In the genomic region with DNA sequence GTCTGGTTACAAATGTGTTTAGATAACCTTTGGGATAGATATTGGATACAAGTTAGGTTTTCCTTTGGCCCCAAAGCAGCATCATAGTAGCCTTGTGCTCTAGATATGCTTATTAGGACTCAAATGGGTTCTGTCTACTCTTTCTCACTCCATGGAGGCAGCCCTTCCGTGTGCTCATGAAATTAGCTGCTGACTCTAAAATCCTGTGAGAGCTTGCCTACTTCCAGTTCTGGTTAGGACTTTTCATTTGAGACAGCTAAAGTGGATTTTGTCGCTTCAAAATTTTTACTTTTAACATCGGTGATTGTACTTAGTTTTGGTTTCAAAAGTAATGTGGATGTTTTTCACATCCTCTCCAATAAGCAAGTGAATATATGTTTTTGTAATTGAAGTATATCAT, we compare ENCODE assay signal across 8 cellular contexts. TPM values are rescaled to one million over a fixed set of nuclear protein-coding genes. Genes with fewer than 3 reads are reported as not detected.
A peak's percentile ranks its signal among the peaks of the same experiment; 100 is the strongest.
DNase-seq lines count a peak whose midpoint lies in the region; ATAC-seq lines count a peak whose summit lies in the region.

No MANE protein-coding gene starts in this region.

- ATAC-seq in activated CD4-positive, alpha-beta T cell treated with anti-CD3 and anti-CD28 coated beads for 36 hours = no peak

- H3K4me3 Mint-ChIP-seq in activated CD4-positive, alpha-beta T cell treated with anti-CD3 and anti-CD28 coated beads for 36 hours = peak overlapping the region; percentile 99

- H3K27ac ChIP-seq in angular gyrus (ENCODE audit: low read depth, low read length) = peak overlapping the region; percentile 65

- no peaks in the 10 kb centered on the region for H3K27me3 Mint-ChIP-seq in activated CD4-positive, alpha-beta T cell treated with anti-CD3 and anti-CD28 coated beads for 36 hours

- no peaks in the 10 kb centered on the region for H3K9me3 Mint-ChIP-seq in activated CD4-positive, alpha-beta T cell treated with anti-CD3 and anti-CD28 coated beads for 36 hours (ENCODE audit: low read depth)

- POLR2A ChIA-PET in activated CD4-positive, alpha-beta T cell treated with anti-CD3 and anti-CD28 coated beads for 36 hours (lab: Charles Lee) = interaction anchor here (0.6 to 3.0 kb wide), 13 partner anchors 9 to 457 kb away, joined by 3 to 24 read pairs (median 5); a partner anchor contains a TSS

- CTCF ChIA-PET in activated CD4-positive, alpha-beta T cell treated with anti-CD3 and anti-CD28 coated beads for 36 hours (lab: Charles Lee) = interaction anchor here (0.6 to 1.5 kb wide), 4 partner anchors 66 to 849 kb away, joined by 4 to 6 read pairs (median 4); no protein-coding TSS in a partner anchor

- H3K27ac Mint-ChIP-seq in activated CD4-positive, alpha-beta T cell treated with anti-CD3 and anti-CD28 coated beads for 36 hours = peak overlapping the region; percentile 98

- no peak for DNase-seq in activated CD4-positive, alpha-beta T cell treated with anti-CD3 and anti-CD28 coated beads for 36 hours
- DNase-seq in activated CD4-positive, alpha-beta T cell treated with anti-CD3 and anti-CD28 coated beads for 48 hours = no peak
- DNase-seq in left kidney (ENCODE audit: low read depth, low spot score) = peak; percentile 15
- peak; percentile 14 for DNase-seq in superior temporal gyrus (ENCODE audit: extremely low spot score)
- DNase-seq in NCI-H1436 (lab: John Stamatoyannopoulos, UW) = no peak
- DNase-seq in glomerular visceral epithelial cell (ENCODE audit: extremely low spot score) = no peak
- no peak for DNase-seq in NCI-H226

- H3K4me1 Mint-ChIP-seq in activated CD4-positive, alpha-beta T cell treated with anti-CD3 and anti-CD28 coated beads for 36 hours = peaks cover 63% of the 10 kb centered on the region

- intact Hi-C loops in activated CD4-positive, alpha-beta T cell treated with anti-CD3 and anti-CD28 coated beads for 36 hours (cut with DNase I, micrococcal nuclease) = loop anchor here in 1 of 2 experiments (2.0 kb wide), 3 partner anchors 18 to 910 kb away; a partner anchor contains a TSS

- H3K36me3 Mint-ChIP-seq in activated CD4-positive, alpha-beta T cell treated with anti-CD3 and anti-CD28 coated beads for 36 hours (ENCODE audit: low read depth) = peaks cover 53% of the 10 kb centered on the region

RNA-seq across cellular contexts. Expression of a gene that starts 1.6 kb away (rescaled TPM):
- total RNA-seq in activated CD4-positive, alpha-beta T cell treated with anti-CD3 and anti-CD28 coated beads for 36 hours = 100 to 1,000 TPM; 204 to 221 TPM

Comparison
In these comparisons a context has a peak if more than half of its experiments do, and no peak if none do; other contexts are left out.
1. DNase-seq: peak in left kidney (single experiment) and superior temporal gyrus (single experiment); none in activated CD4-positive, alpha-beta T cell treated with anti-CD3 and anti-CD28 coated beads for 36 hours (single experiment), activated CD4-positive, alpha-beta T cell treated with anti-CD3 and anti-CD28 coated beads for 48 hours (single experiment), NCI-H1436 (single experiment), glomerular visceral epithelial cell (single experiment) and NCI-H226 (single experiment).